Comparison of ENCODE assay signal across 13 cellular contexts in the genomic region with DNA sequence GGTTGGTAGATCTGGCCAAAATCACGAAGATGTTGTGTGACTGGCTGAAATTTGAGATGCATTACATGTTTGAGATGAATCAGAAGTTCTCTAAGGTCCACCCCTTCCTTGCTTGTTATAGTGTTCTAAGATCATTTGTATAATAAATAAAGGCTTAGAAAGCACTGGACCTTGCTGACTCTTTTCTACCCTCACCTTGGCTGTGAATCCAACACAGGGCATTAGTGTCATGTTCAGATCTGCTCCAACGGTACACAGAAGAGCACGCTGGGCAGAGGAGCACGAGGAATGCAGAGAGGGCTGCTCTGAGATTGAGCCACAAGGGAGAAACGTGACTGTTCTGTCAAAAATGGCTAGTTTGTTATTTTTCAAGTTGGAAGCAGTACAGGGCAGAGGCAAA.
"Had no signal": no experiment of that assay in that cellular context is flagged by ENCODE, and none has a peak within 500 bp of the region (broad histone marks: within the 10 kb centered on the region; RNA-seq: fewer than 3 reads in every experiment).

No MANE protein-coding gene starts in this region.

- H3K9me3 Mint-ChIP-seq: activated naive CD8-positive, alpha-beta T cell treated with anti-CD3 and anti-CD28 coated beads for 36 hours; activated T-helper 1 cell treated with anti-CD3 and anti-CD28 coated beads, Interleukin-12 subunit alpha, Interleukin-12 subunit beta, Interleukin-2, Interleukin-4 antibody, amounts not matched to agents 30 ng/mL and 10 ng/mL and 1 ng/mL, durations not matched to agents 14 hours and 24 hours and 36 hours had no signal

- H3K36me3 ChIP-seq: esophagus squamous epithelium, transverse colon had no signal

- DNase-seq: activated CD4-positive, alpha-beta T cell treated with anti-CD3 and anti-CD28 coated beads, Interleukin-2, amount 50 U/mL, for 1 hour; activated naive CD8-positive, alpha-beta T cell treated with anti-CD3 and anti-CD28 coated beads for 36 hours; anterior cingulate cortex; effector CD4-positive, alpha-beta T cell; esophagus squamous epithelium; left colon; naive thymus-derived CD4-positive, alpha-beta T cell; retina; stimulated activated CD4-positive, alpha-beta T cell treated with anti-CD3 and anti-CD28 coated beads, Interleukin-2, amount 100 ng/mL, for 48 hours; transverse colon had no signal

- H3K4me3 Mint-ChIP-seq: activated naive CD8-positive, alpha-beta T cell treated with anti-CD3 and anti-CD28 coated beads for 36 hours; activated T-helper 1 cell treated with anti-CD3 and anti-CD28 coated beads, Interleukin-12 subunit alpha, Interleukin-12 subunit beta, Interleukin-2, Interleukin-4 antibody, amounts not matched to agents 30 ng/mL and 10 ng/mL and 1 ng/mL, durations not matched to agents 14 hours and 24 hours and 36 hours; naive thymus-derived CD4-positive, alpha-beta T cell; stimulated activated memory B cell treated with anti-CD40 and anti-IgM and Interleukin-4, amounts not matched to agents 10 μg/mL and 1 μg/mL and 100 μg/mL, for 72 hours had no signal

- H3K4me1 Mint-ChIP-seq: activated naive CD8-positive, alpha-beta T cell treated with anti-CD3 and anti-CD28 coated beads for 36 hours; naive thymus-derived CD4-positive, alpha-beta T cell; stimulated activated memory B cell treated with anti-CD40 and anti-IgM and Interleukin-4, amounts not matched to agents 10 μg/mL and 1 μg/mL and 100 μg/mL, for 72 hours had no signal

- H3K27me3 ChIP-seq: transverse colon had no signal

- H3K9me3 ChIP-seq: esophagus squamous epithelium, transverse colon had no signal

- H3K27ac Mint-ChIP-seq: activated naive CD8-positive, alpha-beta T cell treated with anti-CD3 and anti-CD28 coated beads for 36 hours; activated T-helper 1 cell treated with anti-CD3 and anti-CD28 coated beads, Interleukin-12 subunit alpha, Interleukin-12 subunit beta, Interleukin-2, Interleukin-4 antibody, amounts not matched to agents 30 ng/mL and 10 ng/mL and 1 ng/mL, durations not matched to agents 14 hours and 24 hours and 36 hours; naive thymus-derived CD4-positive, alpha-beta T cell; stimulated activated memory B cell treated with anti-CD40 and anti-IgM and Interleukin-4, amounts not matched to agents 10 μg/mL and 1 μg/mL and 100 μg/mL, for 72 hours had no signal

- H3K27ac ChIP-seq: esophagus squamous epithelium, transverse colon had no signal

- H3K4me1 ChIP-seq: esophagus squamous epithelium, transverse colon had no signal

- H3K4me3 ChIP-seq: esophagus squamous epithelium, lung, transverse colon had no signal

- H3K36me3 Mint-ChIP-seq: activated naive CD8-positive, alpha-beta T cell treated with anti-CD3 and anti-CD28 coated beads for 36 hours; stimulated activated memory B cell treated with anti-CD40 and anti-IgM and Interleukin-4, amounts not matched to agents 10 μg/mL and 1 μg/mL and 100 μg/mL, for 72 hours had no signal
